Comparison of ENCODE assay signal across 11 cellular contexts in the genomic region with DNA sequence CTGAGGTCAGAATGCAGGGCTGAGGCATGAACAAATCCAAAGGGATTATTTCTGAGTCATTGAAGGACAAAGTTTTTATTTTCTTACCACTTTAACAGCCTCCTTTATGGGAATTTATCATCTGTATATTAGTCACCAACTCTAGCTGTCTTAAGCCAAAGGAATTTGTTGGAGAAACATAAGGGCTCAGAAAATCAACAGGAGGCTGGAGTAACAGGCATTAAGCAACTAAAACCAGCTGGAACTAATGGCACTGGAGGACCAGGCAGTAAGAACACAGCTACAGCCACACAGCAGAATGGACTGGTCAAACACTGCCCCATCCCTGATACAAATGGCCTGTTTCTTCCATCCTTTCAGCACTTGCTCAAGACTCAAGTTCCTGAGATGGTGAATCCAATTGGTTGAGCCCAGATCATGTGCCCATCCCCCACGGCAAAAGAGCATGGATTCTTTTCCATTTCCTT.
DNase-seq lines count a peak whose midpoint lies in the region; ATAC-seq, FAIRE-seq and TF ChIP-seq lines count a peak whose summit lies in the region.
"Had no signal": no experiment of that assay in that cellular context is flagged by ENCODE, and none has a peak within 500 bp of the region (broad histone marks: within the 10 kb centered on the region; RNA-seq: fewer than 3 reads in every experiment).

No MANE protein-coding gene starts in this region.

- no peaks in the 10 kb centered on the region for H3K27me3 ChIP-seq in mesendoderm (ENCODE audit: insufficient read depth, low read length, poor library complexity)
- H3K27me3 ChIP-seq in HepG2 (ENCODE audit: control insufficient read depth in 1 of 2, insufficient read depth in 2 of 2, low read length in 2 of 2), result no peaks in the 10 kb centered on the region

- no peak for TF ChIP-seq RAD21 in HepG2 (CRISPR knock-in tag; IDR thresholded peaks at IDR 0.05)

- CTCF ChIA-PET in HepG2 (lab: Yijun Ruan, JAX; ENCODE audit: low intra/inter-chr PET ratio, low total read pairs), result no interaction called here

- no peaks in the 10 kb centered on the region for H3K9me3 Mint-ChIP-seq in effector memory CD8-positive, alpha-beta T cell
- no peaks in the 10 kb centered on the region for H3K9me3 Mint-ChIP-seq in activated T-cell treated with anti-CD3 and anti-CD28 coated beads, Interleukin-2, amount 50 U/mL, for 72 hours

- H3K9me3 ChIP-seq in HepG2 (ENCODE audit: low read length), result no peaks in the 10 kb centered on the region

- no peak overlapping the region for H2BK15ac ChIP-seq in mesendoderm (replicated peaks; ENCODE audit: low read depth)

- H3K27me3 Mint-ChIP-seq in effector memory CD8-positive, alpha-beta T cell, result no peaks in the 10 kb centered on the region
- H3K27me3 Mint-ChIP-seq in activated T-cell treated with anti-CD3 and anti-CD28 coated beads, Interleukin-2, amount 50 U/mL, for 72 hours (ENCODE audit: low read depth), result peaks cover 5% of the 10 kb centered on the region
- H3K27me3 Mint-ChIP-seq: CD4-positive, CD25-positive, alpha-beta regulatory T cell had no signal

- POLR2A ChIA-PET in HepG2 (lab: Yijun Ruan, JAX), result no interaction called here

- H4K8ac ChIP-seq in mesendoderm (ENCODE audit: low read depth, low read length), result no peak overlapping the region

- H2AFZ ChIP-seq in HepG2 (ENCODE audit: low read length), result no peak overlapping the region

- H3K9ac ChIP-seq in mesendoderm (ENCODE audit: low read length) (no peak overlapping the region), HepG2 (ENCODE audit: insufficient read depth, low read depth, low read length) (no peak overlapping the region)

- TF ChIP-seq CTCF in AG09309 (IDR thresholded peaks at IDR 0.05; ENCODE audit: control insufficient read depth, insufficient read depth, low read depth, low read length, missing control alignments) (no peak), HepG2 (CRISPR knock-in tag; IDR thresholded peaks at IDR 0.05) (no peak)

- intact Hi-C loops in HepG2 (cut with micrococcal nuclease; ENCODE audit: unreplicated experiment), result no loop called here

- no peak overlapping the region for H4K5ac ChIP-seq in mesendoderm (ENCODE audit: low read length)

- no peak overlapping the region for H2AK5ac ChIP-seq in mesendoderm (ENCODE audit: low read length)

- H3K79me2 ChIP-seq in mesendoderm (ENCODE audit: control insufficient read depth, insufficient read depth, low read length), result no peaks in the 10 kb centered on the region
- H3K79me2 ChIP-seq in HepG2 (ENCODE audit: insufficient read depth, low read length), result no peaks in the 10 kb centered on the region

- no peak overlapping the region for H3K4ac ChIP-seq in mesendoderm (ENCODE audit: low read depth, low read length)

- no peak for ATAC-seq in effector memory CD8-positive, alpha-beta T cell (replicated peaks)
- ATAC-seq in activated T-cell treated with anti-CD3 and anti-CD28 coated beads, Interleukin-2, amount 50 U/mL, for 72 hours (replicated peaks in 1 of 2), result no peak
- ATAC-seq in HepG2, result no peak
- ATAC-seq: left lobe of liver had no signal

- no peak for TF ChIP-seq EP300 in HepG2 (IDR thresholded peaks at IDR 0.05; ENCODE audit: low read depth in 2 of 2, low read length in 2 of 2)
- TF ChIP-seq EP300 in HepG2 (CRISPR knock-in tag; IDR thresholded peaks at IDR 0.05; ENCODE audit: borderline replicate concordance), result no peak

- H3K4me1 ChIP-seq in mesendoderm (ENCODE audit: control insufficient read depth, low read depth, low read length) (no peaks in the 10 kb centered on the region), HepG2 (ENCODE audit: insufficient read depth, low read length) (peaks cover 10% of the 10 kb centered on the region; the same call in 1 of the 2 replicates)

- no peak overlapping the region for H3K56ac ChIP-seq in mesendoderm (ENCODE audit: low read length)

- H3K27ac ChIP-seq in mesendoderm (ENCODE audit: low read depth, low read length) (no peak overlapping the region), HepG2 (ENCODE audit: extremely low read length, insufficient read depth, low read length) (no peak overlapping the region)

- no peak for FAIRE-seq in HepG2 (lab: Jason Lieb, UNC)

- H2BK120ac ChIP-seq in mesendoderm (ENCODE audit: low read depth, low read length), result no peak overlapping the region

- H3K79me1 ChIP-seq in mesendoderm (ENCODE audit: low read length), result no peaks in the 10 kb centered on the region

- H3K4me3 Mint-ChIP-seq in effector memory CD8-positive, alpha-beta T cell, result no peak overlapping the region
- H3K4me3 Mint-ChIP-seq in activated T-cell treated with anti-CD3 and anti-CD28 coated beads, Interleukin-2, amount 50 U/mL, for 72 hours, result no peak overlapping the region
- H3K4me3 Mint-ChIP-seq: CD4-positive, CD25-positive, alpha-beta regulatory T cell had no signal

- H3K4me1 Mint-ChIP-seq in effector memory CD8-positive, alpha-beta T cell (ENCODE audit: low read depth in 2 of 2), result peaks cover 10 to 11% of the 10 kb centered on the region in 2 donors
- H3K4me1 Mint-ChIP-seq in activated T-cell treated with anti-CD3 and anti-CD28 coated beads, Interleukin-2, amount 50 U/mL, for 72 hours (ENCODE audit: low read depth), result peaks cover 12% of the 10 kb centered on the region

- H3K23ac ChIP-seq in mesendoderm (ENCODE audit: low read length), result no peak overlapping the region

- no TSS peak for BruUV-seq in HepG2 (replicated peaks; lab: Mats Ljungman, UMichigan)

- no peaks in the 10 kb centered on the region for H3K36me3 Mint-ChIP-seq in effector memory CD8-positive, alpha-beta T cell (ENCODE audit: insufficient read depth)
- no peaks in the 10 kb centered on the region for H3K36me3 Mint-ChIP-seq in activated T-cell treated with anti-CD3 and anti-CD28 coated beads, Interleukin-2, amount 50 U/mL, for 72 hours (ENCODE audit: insufficient read depth in 2 of 2)
- H3K36me3 Mint-ChIP-seq: CD4-positive, CD25-positive, alpha-beta regulatory T cell had no signal

- DNase-seq in AG09309 (ENCODE audit: low read depth), result peak; percentile 96
- peak; percentile 25 for DNase-seq in NCI-H460 (ENCODE audit: extremely low read depth, low read depth)
- DNase-seq in effector memory CD8-positive, alpha-beta T cell, result no peak
- DNase-seq in mesendoderm, result peak; percentile 18
- no peak for DNase-seq in NCI-H82 (lab: John Stamatoyannopoulos, UW)
- DNase-seq in activated T-cell treated with anti-CD3 and anti-CD28 coated beads, Interleukin-2, amount 50 U/mL, for 72 hours, result no peak
- DNase-seq in HepG2 (ENCODE audit: low spot score), result no peak
- DNase-seq in NCI-H524 (lab: John Stamatoyannopoulos, UW), result no peak
- DNase-seq: CD4-positive, CD25-positive, alpha-beta regulatory T cell; T1000 had no signal

- in situ Hi-C loops in HepG2 (cut with HindIII; ENCODE audit: extremely low pct_ligation_motif_present, low pct_unique_long_range_greater_than_20kb), result no loop called here

- H4K20me1 ChIP-seq in HepG2 (ENCODE audit: insufficient read depth, low read length), result no peaks in the 10 kb centered on the region

- WGBS in mesendoderm (ENCODE audit: extremely low coverage, insufficient coverage, low lambda C conversion rate), result no CpG with 5 or more reads among the region's 1 CpG
- WGBS in HepG2 (ENCODE audit: low lambda C conversion rate), result 27% methylated on average over 1 of the region's 1 CpG

- H2BK5ac ChIP-seq in mesendoderm (ENCODE audit: low read length), result no peak overlapping the region

- H3K4me2 ChIP-seq in mesendoderm (ENCODE audit: low read length) (no peak overlapping the region), HepG2 (ENCODE audit: low read depth, low read length) (no peak overlapping the region)

- no peak overlapping the region for H3K18ac ChIP-seq in mesendoderm (ENCODE audit: low read length)

- H3K27ac Mint-ChIP-seq in effector memory CD8-positive, alpha-beta T cell, result peak overlapping the region; percentile 4 to 12
- H3K27ac Mint-ChIP-seq in activated T-cell treated with anti-CD3 and anti-CD28 coated beads, Interleukin-2, amount 50 U/mL, for 72 hours, result no peak overlapping the region

- TF ChIP-seq POLR2A in HepG2 (IDR thresholded peaks at IDR 0.05; ENCODE audit: insufficient read depth in 1 of 2, low read depth in 2 of 2, low read length in 2 of 2), result no peak

- H3K4me3 ChIP-seq in AG09309 (ENCODE audit: control insufficient read depth, low read depth, low read length) (no peak overlapping the region), mesendoderm (ENCODE audit: low read length) (no peak overlapping the region), HepG2 (replicated peaks in 1 of 3; ENCODE audit: insufficient read depth in 1 of 3, low read depth in 2 of 3, low read length in 3 of 3) (no peak overlapping the region)

- no peaks in the 10 kb centered on the region for H3K36me3 ChIP-seq in mesendoderm (ENCODE audit: control insufficient read depth, insufficient read depth, low read length)
- H3K36me3 ChIP-seq in HepG2 (replicated peaks in 1 of 2; ENCODE audit: control insufficient read depth in 1 of 2, insufficient read depth in 2 of 2, low read length in 2 of 2), result no peaks in the 10 kb centered on the region

TF ChIP-seq in HepG2, 621 proteins besides CTCF, POLR2A, EP300 and RAD21 (continues in another document):
- TF ChIP-seq, protein P1, sequence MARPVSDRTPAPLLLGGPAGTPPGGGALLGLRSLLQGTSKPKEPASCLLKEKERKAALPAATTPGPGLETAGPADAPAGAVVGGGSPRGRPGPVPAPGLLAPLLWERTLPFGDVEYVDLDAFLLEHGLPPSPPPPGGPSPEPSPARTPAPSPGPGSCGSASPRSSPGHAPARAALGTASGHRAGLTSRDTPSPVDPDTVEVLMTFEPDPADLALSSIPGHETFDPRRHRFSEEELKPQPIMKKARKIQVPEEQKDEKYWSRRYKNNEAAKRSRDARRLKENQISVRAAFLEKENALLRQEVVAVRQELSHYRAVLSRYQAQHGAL (CRISPR knock-in tag; IDR thresholded peaks at IDR 0.05; ENCODE audit: not compliant biosample characterization), result no peak
- TF ChIP-seq, protein P2, sequence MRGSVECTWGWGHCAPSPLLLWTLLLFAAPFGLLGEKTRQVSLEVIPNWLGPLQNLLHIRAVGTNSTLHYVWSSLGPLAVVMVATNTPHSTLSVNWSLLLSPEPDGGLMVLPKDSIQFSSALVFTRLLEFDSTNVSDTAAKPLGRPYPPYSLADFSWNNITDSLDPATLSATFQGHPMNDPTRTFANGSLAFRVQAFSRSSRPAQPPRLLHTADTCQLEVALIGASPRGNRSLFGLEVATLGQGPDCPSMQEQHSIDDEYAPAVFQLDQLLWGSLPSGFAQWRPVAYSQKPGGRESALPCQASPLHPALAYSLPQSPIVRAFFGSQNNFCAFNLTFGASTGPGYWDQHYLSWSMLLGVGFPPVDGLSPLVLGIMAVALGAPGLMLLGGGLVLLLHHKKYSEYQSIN (CRISPR knock-in tag; IDR thresholded peaks at IDR 0.05; ENCODE audit: borderline replicate concordance), result no peak
- no peak for TF ChIP-seq KLF13 (CRISPR knock-in tag; IDR thresholded peaks at IDR 0.05)
- TF ChIP-seq ZNF678 (CRISPR knock-in tag; IDR thresholded peaks at IDR 0.05), result no peak

Comparison
In these comparisons a context has a peak if more than half of its experiments do, and no peak if none do; other contexts are left out.
1. DNase-seq: peak in AG09309 (single experiment), NCI-H460 (single experiment) and mesendoderm (single experiment); none in effector memory CD8-positive, alpha-beta T cell (0 of 3), NCI-H82 (single experiment), activated T-cell treated with anti-CD3 and anti-CD28 coated beads, Interleukin-2, amount 50 U/mL, for 72 hours (0 of 2), HepG2 (single experiment) and NCI-H524 (0 of 2).